In genomic region chr6:138161118-138161433, GRCh38 we compare ENCODE assay signal across 8 cellular contexts. TPM values are rescaled to one million over a fixed set of nuclear protein-coding genes. Genes with fewer than 3 reads are reported as not detected.
A peak's percentile ranks its signal among the peaks of the same experiment; 100 is the strongest.
DNase-seq lines count a peak whose midpoint lies in the region; ATAC-seq and TF ChIP-seq lines count a peak whose summit lies in the region.

No MANE protein-coding gene starts in this region.

- no peaks in the 10 kb centered on the region for H3K9me3 Mint-ChIP-seq in H9
- no peaks in the 10 kb centered on the region for H3K9me3 Mint-ChIP-seq in activated T-cell treated with anti-CD3 and anti-CD28 coated beads, Interleukin-2, amount 50 U/mL, for 72 hours
- H3K9me3 Mint-ChIP-seq in stimulated activated memory B cell treated with anti-CD40 and anti-IgM and Interleukin-4, amounts not matched to agents 10 μg/mL and 1 μg/mL and 100 μg/mL, for 72 hours = no peaks in the 10 kb centered on the region

- peak overlapping the region; percentile 59 for H3K4me2 ChIP-seq in H9 (ENCODE audit: insufficient read depth, insufficient read length, low read length)

- no peak overlapping the region for H3K27ac ChIP-seq in H9 (ENCODE audit: insufficient read length, low read depth, low read length)

- peaks cover 28 to 31% of the 10 kb centered on the region in 2 experiments for H3K4me1 Mint-ChIP-seq in H9
- H3K4me1 Mint-ChIP-seq in activated T-cell treated with anti-CD3 and anti-CD28 coated beads, Interleukin-2, amount 50 U/mL, for 72 hours (ENCODE audit: low read depth) = peaks cover 16% of the 10 kb centered on the region
- H3K4me1 Mint-ChIP-seq in stimulated activated memory B cell treated with anti-CD40 and anti-IgM and Interleukin-4, amounts not matched to agents 10 μg/mL and 1 μg/mL and 100 μg/mL, for 72 hours = peaks cover 7% of the 10 kb centered on the region

- peak overlapping the region; percentile 28 for H3K18ac ChIP-seq in H9 (ENCODE audit: insufficient read length, low read depth, low read length)

- H3K23me2 ChIP-seq in H9 (ENCODE audit: insufficient read length, low read depth, low read length, poor library complexity, severe bottlenecking) = peaks cover 14% of the 10 kb centered on the region

- TF ChIP-seq CTCF in H9 (conservative IDR thresholded peaks at IDR 0.05) = no peak

- H2BK12ac ChIP-seq in H9 (ENCODE audit: insufficient read length, low read depth, low read length) = no peak overlapping the region

- H3T11ph ChIP-seq in H9 (ENCODE audit: low read length) = no peak overlapping the region

- no peak for DNase-seq in H9
- DNase-seq in activated T-cell treated with anti-CD3 and anti-CD28 coated beads, Interleukin-2, amount 50 U/mL, for 72 hours = peak in 1 of 2 donors; percentile 11
- DNase-seq in epidermal melanocyte (ENCODE audit: insufficient read length, low spot score) = no peak
- no peak for DNase-seq in iPS-NIHi7 (ENCODE audit: extremely low spot score)

- peaks cover 26% of the 10 kb centered on the region for H3K27me3 Mint-ChIP-seq in H9 (ENCODE audit: low read depth)
- H3K27me3 Mint-ChIP-seq in activated T-cell treated with anti-CD3 and anti-CD28 coated beads, Interleukin-2, amount 50 U/mL, for 72 hours (ENCODE audit: low read depth) = peaks cover 62% of the 10 kb centered on the region
- peaks cover 53% of the 10 kb centered on the region for H3K27me3 Mint-ChIP-seq in stimulated activated memory B cell treated with anti-CD40 and anti-IgM and Interleukin-4, amounts not matched to agents 10 μg/mL and 1 μg/mL and 100 μg/mL, for 72 hours

- H4K91ac ChIP-seq in H9 (ENCODE audit: insufficient read length, low read depth, low read length) = no peak overlapping the region

- peaks cover 2% of the 10 kb centered on the region for H4K20me1 ChIP-seq in H9 (ENCODE audit: control insufficient read depth, insufficient read depth, insufficient read length)

- peak overlapping the region; percentile 58 for H3K4me3 ChIP-seq in iPS-18c (ENCODE audit: insufficient read depth, low read depth, low read length)

- peak overlapping the region; percentile 14; the same call in 1 of the 2 replicates for H3K14ac ChIP-seq in H9 (ENCODE audit: insufficient read depth, low read length)

- no peak overlapping the region for H4K8ac ChIP-seq in H9 (replicated peaks; ENCODE audit: insufficient read length, low read depth, low read length)

- no peak overlapping the region for H2BK5ac ChIP-seq in H9 (ENCODE audit: insufficient read length, low read length)

- H3K9ac ChIP-seq in H9 (ENCODE audit: extremely low read depth, insufficient read length, low read length) = peak overlapping the region; percentile 39

- no CpG with 5 or more reads among the region's 12 CpGs for WGBS in H9 (ENCODE audit: extremely low coverage, insufficient read length, low lambda C conversion rate)

- no peaks in the 10 kb centered on the region; a peak in 1 of 7 replicates for H3K36me3 Mint-ChIP-seq in H9 (ENCODE audit: insufficient read depth in 1 of 3, low read depth in 3 of 3)
- no peaks in the 10 kb centered on the region for H3K36me3 Mint-ChIP-seq in activated T-cell treated with anti-CD3 and anti-CD28 coated beads, Interleukin-2, amount 50 U/mL, for 72 hours (ENCODE audit: insufficient read depth in 2 of 2)
- no peaks in the 10 kb centered on the region for H3K36me3 Mint-ChIP-seq in stimulated activated memory B cell treated with anti-CD40 and anti-IgM and Interleukin-4, amounts not matched to agents 10 μg/mL and 1 μg/mL and 100 μg/mL, for 72 hours

- H3K27me3 ChIP-seq in H9 (ENCODE audit: insufficient read depth, low read length) = peaks cover 2% of the 10 kb centered on the region; the same call in 1 of the 2 replicates

- no peak overlapping the region for H3K23ac ChIP-seq in H9 (ENCODE audit: insufficient read length, low read depth, low read length)

- peak overlapping the region in 1 of 3 experiments; percentile 89; a peak in 1 of 7 replicates for H3K27ac Mint-ChIP-seq in H9
- no peak overlapping the region for H3K27ac Mint-ChIP-seq in activated T-cell treated with anti-CD3 and anti-CD28 coated beads, Interleukin-2, amount 50 U/mL, for 72 hours
- H3K27ac Mint-ChIP-seq in stimulated activated memory B cell treated with anti-CD40 and anti-IgM and Interleukin-4, amounts not matched to agents 10 μg/mL and 1 μg/mL and 100 μg/mL, for 72 hours = no peak overlapping the region

- H2BK15ac ChIP-seq in H9 (ENCODE audit: low read depth, low read length) = 0 out of 2 replicates have a peak overlapping the region, but pooled peaks have one; percentile 60

- H3K79me1 ChIP-seq in H9 (ENCODE audit: insufficient read depth, low read depth, low read length, poor library complexity, severe bottlenecking) = no peaks in the 10 kb centered on the region

- no peak overlapping the region for H3K56ac ChIP-seq in H9 (ENCODE audit: insufficient read length, low read depth, low read length)

- H3K4me1 ChIP-seq in H9 (ENCODE audit: insufficient read depth, low read length) = peaks cover 2% of the 10 kb centered on the region; the same call in 1 of the 2 replicates

- H4K5ac ChIP-seq in H9 (ENCODE audit: insufficient read length, low read depth, low read length) = no peak overlapping the region

- no peak overlapping the region for H3K4ac ChIP-seq in H9 (ENCODE audit: low read depth, low read length)

- no peaks in the 10 kb centered on the region; the same call in 1 of the 2 replicates for H3K79me2 ChIP-seq in H9 (ENCODE audit: insufficient read depth, low read length)

- H2AK5ac ChIP-seq in H9 (ENCODE audit: insufficient read length, low read length) = no peak overlapping the region

- no peak overlapping the region for H2BK120ac ChIP-seq in H9 (ENCODE audit: low read depth, low read length, poor library complexity, severe bottlenecking)

- ATAC-seq in activated T-cell treated with anti-CD3 and anti-CD28 coated beads, Interleukin-2, amount 50 U/mL, for 72 hours (replicated peaks in 1 of 2) = no peak
- ATAC-seq in stimulated activated memory B cell treated with anti-CD40 and anti-IgM and Interleukin-4, amounts not matched to agents 10 μg/mL and 1 μg/mL and 100 μg/mL, for 72 hours = no peak
- no peak for ATAC-seq in GM21423 (IDR thresholded peaks at IDR 0.05; ENCODE audit: unreplicated experiment)
- ATAC-seq in GM21515 (IDR thresholded peaks at IDR 0.05; ENCODE audit: unreplicated experiment) = no peak

- H2AFZ ChIP-seq in H9 (ENCODE audit: low read length) = no peak overlapping the region

- no peaks in the 10 kb centered on the region for H3K9me3 ChIP-seq in H9 (ENCODE audit: control insufficient read depth, low read depth, low read length)
- H3K9me3 ChIP-seq in iPS-18c (ENCODE audit: control insufficient read depth, insufficient read depth, low read length) = peaks cover 2% of the 10 kb centered on the region

- no peak overlapping the region for H2BK20ac ChIP-seq in H9 (ENCODE audit: low read depth, low read length, poor library complexity, severe bottlenecking)

- peak overlapping the region; percentile 76 to 88 for H3K4me3 Mint-ChIP-seq in H9
- peak overlapping the region; percentile 72 to 80 for H3K4me3 Mint-ChIP-seq in activated T-cell treated with anti-CD3 and anti-CD28 coated beads, Interleukin-2, amount 50 U/mL, for 72 hours
- H3K4me3 Mint-ChIP-seq in stimulated activated memory B cell treated with anti-CD40 and anti-IgM and Interleukin-4, amounts not matched to agents 10 μg/mL and 1 μg/mL and 100 μg/mL, for 72 hours = peak overlapping the region; percentile 55

RNA-seq across cellular contexts. Expression of gene ARFGEF3, which starts 0.7 kb away (rescaled TPM):
- total RNA-seq in H9 (2021) = 12.5 and 13.7 TPM in 2 replicates
- under 1 TPM; 0.53 to 0.76 TPM for total RNA-seq in activated T-cell treated with anti-CD3 and anti-CD28 coated beads, Interleukin-2, amount 50 U/mL, for 72 hours

RNA-seq across cellular contexts. Expression of gene PERP, which starts 53.9 kb away (rescaled TPM):
- 28.7 and 28.9 TPM in 2 replicates for total RNA-seq in H9 (2021)
- total RNA-seq in activated T-cell treated with anti-CD3 and anti-CD28 coated beads, Interleukin-2, amount 50 U/mL, for 72 hours = 1 to 10 TPM; 4.6 to 8.5 TPM

RNA-seq across cellular contexts. Expression of gene PBOV1, which starts 57.2 kb away (rescaled TPM):
- not detected in 2 replicates for total RNA-seq in H9 (2021)
- not detected for total RNA-seq in activated T-cell treated with anti-CD3 and anti-CD28 coated beads, Interleukin-2, amount 50 U/mL, for 72 hours
